ENCODE assay signal across 13 cellular contexts in genomic region chr1:211353562-211354212, GRCh38. TPM values are rescaled to one million over a fixed set of nuclear protein-coding genes. Genes with fewer than 3 reads are reported as not detected.
DNase-seq lines count a peak whose midpoint lies in the region; ATAC-seq and TF ChIP-seq lines count a peak whose summit lies in the region.
"Had no signal": no experiment of that assay in that cellular context is flagged by ENCODE, and none has a peak within 500 bp of the region (broad histone marks: within the 10 kb centered on the region; RNA-seq: fewer than 3 reads in every experiment).

No MANE protein-coding gene starts in this region.

- CTCF ChIA-PET in activated CD4-positive, alpha-beta T cell treated with anti-CD3 and anti-CD28 coated beads, Interleukin-2, amount 10 ng/mL, durations not matched to agents 7 days and 5 days (lab: Charles Lee) = interaction anchor here (1.0 to 1.2 kb wide), 2 partner anchors 25 to 26 kb away, joined by 4 to 5 read pairs; no protein-coding TSS in a partner anchor
- CTCF ChIA-PET in activated B cell treated with CpG ODN at 0.5 μM for 24 hours (lab: Charles Lee) = interaction anchor here (0.9 to 4.7 kb wide), 5 partner anchors 14 to 161 kb away, joined by 3 to 34 read pairs (median 4); no protein-coding TSS in a partner anchor
- CTCF ChIA-PET in Calu3 (lab: Charles Lee) = no interaction called here

- peaks cover 72% of the 10 kb centered on the region for H3K36me3 Mint-ChIP-seq in activated CD4-positive, alpha-beta T cell treated with anti-CD3 and anti-CD28 coated beads, Interleukin-2, amount 10 ng/mL, durations not matched to agents 7 days and 5 days (ENCODE audit: low read depth)
- H3K36me3 Mint-ChIP-seq in activated B cell treated with CpG ODN at 0.5 μM for 24 hours (ENCODE audit: low read depth) = peaks cover 54% of the 10 kb centered on the region
- H3K36me3 Mint-ChIP-seq in natural killer cell treated with Interleukin-12 subunit alpha and Interleukin-12 subunit beta and Interleukin-15 and Interleukin-18, amount 100 ng/mL, for 72 hours = peaks cover 21% of the 10 kb centered on the region
- no peaks in the 10 kb centered on the region for H3K36me3 Mint-ChIP-seq in Calu3 (ENCODE audit: insufficient read depth, unreplicated experiment)

- no peaks in the 10 kb centered on the region for H3K9me3 ChIP-seq in WERI-Rb-1 (ENCODE audit: severe bottlenecking)
- H3K9me3 ChIP-seq: ovary, upper lobe of left lung had no signal

- POLR2A ChIA-PET in activated CD4-positive, alpha-beta T cell treated with anti-CD3 and anti-CD28 coated beads, Interleukin-2, amount 10 ng/mL, durations not matched to agents 7 days and 5 days (lab: Charles Lee) = no interaction called here
- POLR2A ChIA-PET in activated B cell treated with CpG ODN at 0.5 μM for 24 hours (lab: Charles Lee) = interaction anchor here (0.6 to 1.2 kb wide), 3 partner anchors 26 to 91 kb away, joined by 4 to 7 read pairs (median 4); no protein-coding TSS in a partner anchor

- intact Hi-C loops in activated B cell treated with CpG ODN at 0.5 μM for 24 hours (cut with micrococcal nuclease) (loop anchor here (1.0 to 10.0 kb wide), 4 partner anchors 17 to 946 kb away; no protein-coding TSS in a partner anchor), Calu3 (cut with micrococcal nuclease; ENCODE audit: unreplicated experiment) (loop anchor here (1.0 kb wide), 1 partner anchor 30 kb away; no protein-coding TSS in a partner anchor)

- no peak overlapping the region for H3K4me3 ChIP-seq in WERI-Rb-1 (ENCODE audit: low read depth, low read length)
- H3K4me3 ChIP-seq: A549, ovary, upper lobe of left lung had no signal

- BruUV-seq in Calu3 (replicated peaks; lab: Mats Ljungman, UMichigan) = no TSS peak

- no peaks in the 10 kb centered on the region for H3K27me3 ChIP-seq in WERI-Rb-1 (ENCODE audit: insufficient read depth, low read depth, severe bottlenecking)
- H3K27me3 ChIP-seq: ovary, upper lobe of left lung had no signal

- peak overlapping the region; percentile 89 for H3K27ac Mint-ChIP-seq in activated CD4-positive, alpha-beta T cell treated with anti-CD3 and anti-CD28 coated beads, Interleukin-2, amount 10 ng/mL, durations not matched to agents 7 days and 5 days
- H3K27ac Mint-ChIP-seq in activated B cell treated with CpG ODN at 0.5 μM for 24 hours (peak overlapping the region; percentile 94), Calu3 (ENCODE audit: unreplicated experiment) (no peak overlapping the region)
- peak overlapping the region; percentile 87 to 92 for H3K27ac Mint-ChIP-seq in natural killer cell treated with Interleukin-12 subunit alpha and Interleukin-12 subunit beta and Interleukin-15 and Interleukin-18, amount 100 ng/mL, for 72 hours

- H3K27me3 Mint-ChIP-seq in activated CD4-positive, alpha-beta T cell treated with anti-CD3 and anti-CD28 coated beads, Interleukin-2, amount 10 ng/mL, durations not matched to agents 7 days and 5 days = no peaks in the 10 kb centered on the region
- H3K27me3 Mint-ChIP-seq in activated B cell treated with CpG ODN at 0.5 μM for 24 hours = no peaks in the 10 kb centered on the region
- no peaks in the 10 kb centered on the region for H3K27me3 Mint-ChIP-seq in natural killer cell treated with Interleukin-12 subunit alpha and Interleukin-12 subunit beta and Interleukin-15 and Interleukin-18, amount 100 ng/mL, for 72 hours
- H3K27me3 Mint-ChIP-seq in Calu3 (ENCODE audit: unreplicated experiment) = no peaks in the 10 kb centered on the region

- H3K36me3 ChIP-seq in WERI-Rb-1 = peaks cover 44% of the 10 kb centered on the region
- H3K36me3 ChIP-seq: ovary, upper lobe of left lung had no signal

- TF ChIP-seq CTCF in activated B cell treated with CpG ODN at 0.5 μM for 24 hours (IDR thresholded peaks at IDR 0.05) (no peak), Calu3 (IDR thresholded peaks at IDR 0.05; ENCODE audit: unreplicated experiment) (no peak), WERI-Rb-1 (IDR thresholded peaks at IDR 0.05; ENCODE audit: low read depth, low read length) (no peak)

- DNase-seq in activated CD4-positive, alpha-beta T cell treated with anti-CD3 and anti-CD28 coated beads, Interleukin-2, amount 10 ng/mL, durations not matched to agents 7 days and 5 days = no peak
- no peak for DNase-seq in activated CD4-positive, alpha-beta T cell treated with anti-CD3 and anti-CD28 coated beads, Interleukin-2, amount 50 U/mL, for 48 hours
- DNase-seq in activated B cell treated with CpG ODN at 0.5 μM for 24 hours (no peak), Calu3 (no peak), WERI-Rb-1 (no peak), SK-N-DZ (ENCODE audit: low spot score) (no peak)
- DNase-seq in natural killer cell treated with Interleukin-12 subunit alpha and Interleukin-12 subunit beta and Interleukin-15 and Interleukin-18, amount 100 ng/mL, for 72 hours (ENCODE audit: low spot score) = no peak
- DNase-seq: GOT3, NCI-H510A, ovary had no signal

- no peak overlapping the region for H3K27ac ChIP-seq in WERI-Rb-1
- H3K27ac ChIP-seq: A549, ovary had no signal

- peaks cover 26% of the 10 kb centered on the region for H3K9me3 Mint-ChIP-seq in activated CD4-positive, alpha-beta T cell treated with anti-CD3 and anti-CD28 coated beads, Interleukin-2, amount 10 ng/mL, durations not matched to agents 7 days and 5 days
- H3K9me3 Mint-ChIP-seq in activated B cell treated with CpG ODN at 0.5 μM for 24 hours (no peaks in the 10 kb centered on the region), Calu3 (ENCODE audit: low read depth, unreplicated experiment) (no peaks in the 10 kb centered on the region)
- peaks cover 7% of the 10 kb centered on the region for H3K9me3 Mint-ChIP-seq in natural killer cell treated with Interleukin-12 subunit alpha and Interleukin-12 subunit beta and Interleukin-15 and Interleukin-18, amount 100 ng/mL, for 72 hours

- ATAC-seq in GM21528 (IDR thresholded peaks at IDR 0.05; ENCODE audit: low FRiP score, unreplicated experiment) (peak; percentile 16), activated B cell treated with CpG ODN at 0.5 μM for 24 hours (ENCODE audit: low read depth) (no peak)
- ATAC-seq in natural killer cell treated with Interleukin-12 subunit alpha and Interleukin-12 subunit beta and Interleukin-15 and Interleukin-18, amount 100 ng/mL, for 72 hours = peak in 1 of 2 donors; percentile 22

- H3K4me1 Mint-ChIP-seq in activated CD4-positive, alpha-beta T cell treated with anti-CD3 and anti-CD28 coated beads, Interleukin-2, amount 10 ng/mL, durations not matched to agents 7 days and 5 days = peaks cover 55% of the 10 kb centered on the region
- H3K4me1 Mint-ChIP-seq in activated B cell treated with CpG ODN at 0.5 μM for 24 hours = peaks cover 56% of the 10 kb centered on the region
- H3K4me1 Mint-ChIP-seq in natural killer cell treated with Interleukin-12 subunit alpha and Interleukin-12 subunit beta and Interleukin-15 and Interleukin-18, amount 100 ng/mL, for 72 hours (ENCODE audit: low read depth in 2 of 2) = peaks cover 46 to 49% of the 10 kb centered on the region in 2 donors
- peaks cover 16% of the 10 kb centered on the region for H3K4me1 Mint-ChIP-seq in Calu3 (ENCODE audit: low read depth, unreplicated experiment)

- peak overlapping the region; percentile 42 for H3K4me3 Mint-ChIP-seq in activated CD4-positive, alpha-beta T cell treated with anti-CD3 and anti-CD28 coated beads, Interleukin-2, amount 10 ng/mL, durations not matched to agents 7 days and 5 days
- H3K4me3 Mint-ChIP-seq in activated B cell treated with CpG ODN at 0.5 μM for 24 hours (peak overlapping the region; percentile 55), Calu3 (ENCODE audit: low read depth, unreplicated experiment) (no peak overlapping the region)
- H3K4me3 Mint-ChIP-seq in natural killer cell treated with Interleukin-12 subunit alpha and Interleukin-12 subunit beta and Interleukin-15 and Interleukin-18, amount 100 ng/mL, for 72 hours = peak overlapping the region; percentile 78

RNA-seq across cellular contexts. Expression of gene TRAF5, which starts 27.1 kb away (rescaled TPM):
- total RNA-seq in activated CD4-positive, alpha-beta T cell treated with anti-CD3 and anti-CD28 coated beads, Interleukin-2, amount 10 ng/mL, durations not matched to agents 7 days and 5 days = 10 to 100 TPM; 64.5 to 65.6 TPM
- total RNA-seq in activated B cell treated with CpG ODN at 0.5 μM for 24 hours (61.4 and 73.1 TPM in 2 replicates), Calu3 (2022) (13.7 and 15.2 TPM in 2 replicates)
- total RNA-seq in natural killer cell treated with Interleukin-12 subunit alpha and Interleukin-12 subunit beta and Interleukin-15 and Interleukin-18, amount 100 ng/mL, for 72 hours = 10 to 100 TPM; 27.8 to 46.7 TPM
- polyA plus RNA-seq in SK-N-DZ (2014; cell fraction: cytosol; rRNA removed) = 19.4 and 19.6 TPM in 2 replicates
- 57.0 and 84.9 TPM in 2 replicates for polyA plus RNA-seq in SK-N-DZ (2014; cell fraction: nucleus; rRNA removed)
